In the genomic region with DNA sequence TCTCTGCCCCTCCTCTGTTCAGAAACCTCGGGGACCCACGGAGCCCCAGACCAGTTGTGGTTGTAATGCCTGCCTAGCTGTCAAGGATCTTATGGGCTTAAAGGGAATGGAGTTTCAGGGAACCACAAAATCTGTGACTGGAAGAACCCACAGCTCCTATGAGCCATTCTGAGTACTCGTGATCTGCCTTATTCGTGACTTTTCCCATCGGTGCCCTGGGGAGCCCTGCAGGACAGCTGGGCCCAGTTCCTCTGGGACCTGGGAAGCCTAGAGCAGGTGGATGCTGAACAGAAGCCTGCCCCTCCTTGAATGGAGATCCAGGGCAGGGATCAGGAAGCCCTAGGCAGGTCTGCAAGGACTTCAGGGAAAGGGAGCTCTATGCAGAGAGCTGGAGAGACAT, we compare ENCODE assay signal across 18 cellular contexts.
"Had no signal": no experiment of that assay in that cellular context is flagged by ENCODE, and none has a peak within 500 bp of the region (broad histone marks: within the 10 kb centered on the region; RNA-seq: fewer than 3 reads in every experiment).

No MANE protein-coding gene starts in this region.

- H3K9me3 ChIP-seq: heart right ventricle, right atrium auricular region, sigmoid colon, testis, tibial nerve had no signal

- DNase-seq: caudate nucleus; effector CD8-positive, alpha-beta T cell; foreskin melanocyte; heart right ventricle; hypothalamus; kidney glomerular epithelial cell; naive thymus-derived CD4-positive, alpha-beta T cell; posterior cingulate gyrus; sigmoid colon; small intestine; stimulated activated CD4-positive, alpha-beta T cell treated with anti-CD3 and anti-CD28 coated beads, Interleukin-12 subunit alpha, Interleukin-12 subunit beta, amount 100 ng/mL, for 4 hours; testis had no signal

- H3K27me3 ChIP-seq: heart right ventricle, right atrium auricular region, sigmoid colon, testis, tibial nerve had no signal

- H3K4me3 ChIP-seq: coronary artery, heart right ventricle, right atrium auricular region, sigmoid colon, testis, tibial nerve had no signal

- H3K4me1 Mint-ChIP-seq: mesothelial cell of epicardium; naive thymus-derived CD4-positive, alpha-beta T cell had no signal

- H3K9me3 Mint-ChIP-seq: mesothelial cell of epicardium; naive thymus-derived CD4-positive, alpha-beta T cell; nephron progenitor cell; stimulated activated naive CD8-positive, alpha-beta T cell treated with anti-CD3 and anti-CD28 coated beads, Interleukin-15, Interleukin-2, amounts not matched to agents 100 ng/mL and 50 ng/mL, for 24 hours had no signal

- ATAC-seq: heart right ventricle; naive thymus-derived CD4-positive, alpha-beta T cell had no signal

- H3K4me1 ChIP-seq: right atrium auricular region, sigmoid colon, testis had no signal

- H3K4me3 Mint-ChIP-seq: mesothelial cell of epicardium; naive thymus-derived CD4-positive, alpha-beta T cell; nephron progenitor cell; stimulated activated naive CD8-positive, alpha-beta T cell treated with anti-CD3 and anti-CD28 coated beads, Interleukin-15, Interleukin-2, amounts not matched to agents 100 ng/mL and 50 ng/mL, for 24 hours had no signal

- H3K27me3 Mint-ChIP-seq: stimulated activated naive CD8-positive, alpha-beta T cell treated with anti-CD3 and anti-CD28 coated beads, Interleukin-15, Interleukin-2, amounts not matched to agents 100 ng/mL and 50 ng/mL, for 24 hours had no signal

- H3K27ac Mint-ChIP-seq: mesothelial cell of epicardium; naive thymus-derived CD4-positive, alpha-beta T cell; nephron progenitor cell; stimulated activated naive CD8-positive, alpha-beta T cell treated with anti-CD3 and anti-CD28 coated beads, Interleukin-15, Interleukin-2, amounts not matched to agents 100 ng/mL and 50 ng/mL, for 24 hours had no signal

- H3K36me3 Mint-ChIP-seq: naive thymus-derived CD4-positive, alpha-beta T cell had no signal

- H3K27ac ChIP-seq: coronary artery, heart right ventricle, right atrium auricular region, sigmoid colon, testis, tibial nerve had no signal

- H3K36me3 ChIP-seq: right atrium auricular region, sigmoid colon had no signal
